ENCODE assay signal across 2 cellular contexts in the genomic region with DNA sequence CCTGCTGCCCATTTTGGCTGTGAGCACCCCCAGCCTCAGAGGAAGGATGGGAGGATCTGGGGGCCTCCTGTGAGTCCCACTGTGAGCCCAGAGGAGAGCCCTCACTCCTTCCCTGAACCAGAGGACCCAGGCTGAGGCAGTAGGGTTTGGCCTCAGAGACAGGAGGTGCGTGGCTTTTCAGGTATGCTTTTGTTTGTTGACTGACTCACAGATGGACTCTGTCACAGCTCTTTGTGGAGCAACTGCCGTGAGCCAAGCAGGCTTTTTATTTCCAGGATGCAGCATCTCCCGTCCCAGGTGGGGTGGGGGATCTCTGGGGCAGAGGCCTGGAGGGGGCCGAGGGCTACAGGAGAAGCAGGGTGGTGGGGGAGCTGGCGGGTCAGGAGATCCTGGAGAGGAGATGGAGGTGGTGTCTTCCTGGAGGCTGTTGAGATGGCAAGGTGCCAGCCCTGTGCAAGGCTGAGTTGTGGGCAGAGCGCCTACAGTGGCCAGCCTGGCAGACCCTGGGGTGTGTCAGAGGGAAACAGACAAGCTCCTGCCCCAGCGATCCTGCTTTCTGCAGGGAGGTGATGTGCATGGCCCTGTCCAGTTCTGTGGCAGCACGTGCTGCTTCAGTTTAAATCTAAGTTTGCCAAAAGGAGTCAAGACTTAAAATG.
TF ChIP-seq lines count a peak whose summit lies in the region.

No MANE protein-coding gene starts in this region.

TF ChIP-seq in HepG2, 621 proteins besides CTCF, POLR2A, EP300 and RAD21:
- TF ChIP-seq ZNF563 (CRISPR knock-in tag; IDR thresholded peaks at IDR 0.05) (no peak), ZNF3 (CRISPR knock-in tag; IDR thresholded peaks at IDR 0.05) (peak; percentile 65; the same call in 1 of the 2 replicates)

TF ChIP-seq in endothelial cell of umbilical vein, 7 proteins besides CTCF, POLR2A, EP300 and RAD21:
- TF ChIP-seq, protein P1, sequence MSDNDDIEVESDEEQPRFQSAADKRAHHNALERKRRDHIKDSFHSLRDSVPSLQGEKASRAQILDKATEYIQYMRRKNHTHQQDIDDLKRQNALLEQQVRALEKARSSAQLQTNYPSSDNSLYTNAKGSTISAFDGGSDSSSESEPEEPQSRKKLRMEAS (IDR thresholded peaks at IDR 0.05; ENCODE audit: insufficient read depth, insufficient read length) = no peak
- no peak for TF ChIP-seq JUN (IDR thresholded peaks at IDR 0.05; ENCODE audit: borderline replicate concordance, insufficient read depth, insufficient read length, low read depth)
- TF ChIP-seq POLR2AphosphoS5 (IDR thresholded peaks at IDR 0.05; ENCODE audit: insufficient read depth, low read depth, low read length) = no peak
- TF ChIP-seq MYC (IDR thresholded peaks at IDR 0.05; ENCODE audit: low read depth, low read length) = no peak
- TF ChIP-seq EZH2 (IDR thresholded peaks at IDR 0.05; ENCODE audit: borderline replicate concordance, low read depth, low read length, severe bottlenecking) = no peak
- no peak for TF ChIP-seq GATA2 (IDR thresholded peaks at IDR 0.05; ENCODE audit: insufficient read depth, insufficient read length, low read depth, low read length)
- no peak for TF ChIP-seq FOS (IDR thresholded peaks at IDR 0.05; ENCODE audit: borderline replicate concordance, insufficient read depth, low read length)
